Comparison of ENCODE assay signal across 1 cellular context in the genomic region with DNA sequence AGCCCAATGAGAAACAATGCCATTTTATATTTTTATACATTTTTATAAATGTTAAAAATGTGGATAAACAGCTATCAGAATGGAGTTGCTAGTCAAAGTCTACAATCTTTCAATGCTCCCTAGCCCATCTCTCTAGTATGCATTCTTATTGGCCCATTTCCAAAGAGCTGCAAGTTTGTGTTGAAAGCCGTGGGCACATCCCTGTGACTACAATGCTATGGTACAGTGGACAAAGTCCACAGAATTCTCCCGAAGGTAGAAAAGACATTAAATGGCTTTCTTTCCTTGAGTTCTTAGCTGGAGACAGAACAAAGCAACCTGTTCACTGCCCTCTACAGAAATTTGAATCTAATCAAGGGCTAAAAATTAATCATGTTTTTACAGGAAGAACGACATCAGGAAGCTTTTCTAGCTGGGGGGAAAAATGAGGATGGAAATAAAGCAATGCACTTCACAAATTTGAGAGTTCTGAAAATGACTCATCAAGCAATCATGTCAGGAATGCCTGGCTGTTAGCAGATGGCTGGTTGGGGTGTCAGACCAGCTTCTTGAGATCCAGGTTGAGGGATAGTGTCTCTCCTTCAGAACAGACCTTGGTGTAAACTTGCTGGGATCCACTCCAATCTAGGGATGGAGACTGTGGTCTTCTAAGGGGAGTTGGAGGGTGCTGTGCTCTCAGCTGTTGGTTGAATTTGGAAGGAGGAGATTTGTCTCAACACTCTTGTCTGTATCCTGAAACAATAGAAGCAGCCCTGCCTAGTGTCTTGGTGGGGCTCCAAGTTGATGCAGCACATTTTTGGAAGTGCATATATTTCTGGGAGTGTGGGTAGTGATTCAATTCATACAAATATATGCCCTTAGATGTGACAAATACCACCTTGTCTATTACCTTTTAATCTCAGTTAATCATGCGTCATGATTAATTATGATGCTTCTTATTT.
TF ChIP-seq lines count a peak whose summit lies in the region.

No MANE protein-coding gene starts in this region.

TF ChIP-seq in SK-N-SH, 30 proteins besides CTCF, POLR2A, EP300 and RAD21 (continued from another document):
- TF ChIP-seq, protein P1, sequence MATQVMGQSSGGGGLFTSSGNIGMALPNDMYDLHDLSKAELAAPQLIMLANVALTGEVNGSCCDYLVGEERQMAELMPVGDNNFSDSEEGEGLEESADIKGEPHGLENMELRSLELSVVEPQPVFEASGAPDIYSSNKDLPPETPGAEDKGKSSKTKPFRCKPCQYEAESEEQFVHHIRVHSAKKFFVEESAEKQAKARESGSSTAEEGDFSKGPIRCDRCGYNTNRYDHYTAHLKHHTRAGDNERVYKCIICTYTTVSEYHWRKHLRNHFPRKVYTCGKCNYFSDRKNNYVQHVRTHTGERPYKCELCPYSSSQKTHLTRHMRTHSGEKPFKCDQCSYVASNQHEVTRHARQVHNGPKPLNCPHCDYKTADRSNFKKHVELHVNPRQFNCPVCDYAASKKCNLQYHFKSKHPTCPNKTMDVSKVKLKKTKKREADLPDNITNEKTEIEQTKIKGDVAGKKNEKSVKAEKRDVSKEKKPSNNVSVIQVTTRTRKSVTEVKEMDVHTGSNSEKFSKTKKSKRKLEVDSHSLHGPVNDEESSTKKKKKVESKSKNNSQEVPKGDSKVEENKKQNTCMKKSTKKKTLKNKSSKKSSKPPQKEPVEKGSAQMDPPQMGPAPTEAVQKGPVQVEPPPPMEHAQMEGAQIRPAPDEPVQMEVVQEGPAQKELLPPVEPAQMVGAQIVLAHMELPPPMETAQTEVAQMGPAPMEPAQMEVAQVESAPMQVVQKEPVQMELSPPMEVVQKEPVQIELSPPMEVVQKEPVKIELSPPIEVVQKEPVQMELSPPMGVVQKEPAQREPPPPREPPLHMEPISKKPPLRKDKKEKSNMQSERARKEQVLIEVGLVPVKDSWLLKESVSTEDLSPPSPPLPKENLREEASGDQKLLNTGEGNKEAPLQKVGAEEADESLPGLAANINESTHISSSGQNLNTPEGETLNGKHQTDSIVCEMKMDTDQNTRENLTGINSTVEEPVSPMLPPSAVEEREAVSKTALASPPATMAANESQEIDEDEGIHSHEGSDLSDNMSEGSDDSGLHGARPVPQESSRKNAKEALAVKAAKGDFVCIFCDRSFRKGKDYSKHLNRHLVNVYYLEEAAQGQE (IDR thresholded peaks at IDR 0.05; ENCODE audit: low read depth, low read length) = 0 out of 2 replicates have a peak, but pooled peaks have one; percentile 44
- no peak for TF ChIP-seq EZH2phosphoT487 (IDR thresholded peaks at IDR 0.05; ENCODE audit: borderline replicate concordance, low read depth)
- TF ChIP-seq, protein P2, sequence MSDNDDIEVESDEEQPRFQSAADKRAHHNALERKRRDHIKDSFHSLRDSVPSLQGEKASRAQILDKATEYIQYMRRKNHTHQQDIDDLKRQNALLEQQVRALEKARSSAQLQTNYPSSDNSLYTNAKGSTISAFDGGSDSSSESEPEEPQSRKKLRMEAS (IDR thresholded peaks at IDR 0.05; ENCODE audit: low read depth) = peak; percentile 24; the same call in 1 of the 2 replicates
- TF ChIP-seq TCF12 (IDR thresholded peaks at IDR 0.05) = peak; percentile 88
- peak; percentile 93 for TF ChIP-seq TEAD4 (IDR thresholded peaks at IDR 0.05; ENCODE audit: borderline replicate concordance, insufficient read depth)
- TF ChIP-seq YY1 (IDR thresholded peaks at IDR 0.05; ENCODE audit: low read depth) = no peak
TF ChIP-seq in SK-N-SH: peak in this region for 11.
